Comparison of ENCODE assay signal across 17 cellular contexts in genomic region chr9:121194730-121195129, GRCh38. TPM values are rescaled to one million over a fixed set of nuclear protein-coding genes. Genes with fewer than 3 reads are reported as not detected.
DNase-seq lines count a peak whose midpoint lies in the region; ATAC-seq, FAIRE-seq and TF ChIP-seq lines count a peak whose summit lies in the region.
"Had no signal": no experiment of that assay in that cellular context is flagged by ENCODE, and none has a peak within 500 bp of the region (broad histone marks: within the 10 kb centered on the region; RNA-seq: fewer than 3 reads in every experiment).

No MANE protein-coding gene starts in this region.

- no peaks in the 10 kb centered on the region for H3K9me2 ChIP-seq in Loucy (replicated peaks; ENCODE audit: low read depth, low read length)

- 0 out of 2 replicates have a peak, but pooled peaks cover 4% of the 10 kb centered on the region for H3F3A ChIP-seq in Loucy (ENCODE audit: low read depth)

- no peak for DNase-seq in activated CD4-positive, CD25-positive, alpha-beta regulatory T cell (lab: John Stamatoyannopoulos, UW)
- DNase-seq in bronchial epithelial cell (ENCODE audit: low read depth) (peak; percentile 93), osteoblast (ENCODE audit: insufficient read length, low spot score, missing footprints) (peak; percentile 75), iPS-NIHi11 (ENCODE audit: low spot score) (no peak)
- DNase-seq: DMS153; hippocampal formation; NCI-H1105; NCI-H524 treated with DMSO at 0.1 percent for 48 hours; SHP77; stimulated activated CD4-positive, alpha-beta T cell treated with anti-CD3 and anti-CD28 coated beads, Interleukin-15, amount 100 ng/mL, for 24 hours; uterus had no signal

- peaks cover 100% of the 10 kb centered on the region for H3K79me2 ChIP-seq in Loucy (ENCODE audit: insufficient read depth, low read length)
- H3K79me2 ChIP-seq in osteoblast (ENCODE audit: insufficient read depth, low read length) = peaks cover 100% of the 10 kb centered on the region

- peak overlapping the region; percentile 63 for H3K27ac ChIP-seq in osteoblast (ENCODE audit: low read depth, low read length)
- H3K27ac ChIP-seq: uterus had no signal

- peak; percentile 21 to 34 for ATAC-seq in activated CD4-positive, CD25-positive, alpha-beta regulatory T cell treated with anti-CD3 and anti-CD28 coated beads, Interleukin-2, amount 50 U/mL, for 24 hours
- no peak for ATAC-seq in HG02678 (IDR thresholded peaks at IDR 0.05; ENCODE audit: unreplicated experiment)
- no peak for ATAC-seq in HG02840 (IDR thresholded peaks at IDR 0.05; ENCODE audit: low FRiP score, unreplicated experiment)

- H3K36me3 ChIP-seq in Loucy (ENCODE audit: insufficient read depth, low read length) (peaks cover 1% of the 10 kb centered on the region; the same call in 1 of the 2 replicates), bronchial epithelial cell (ENCODE audit: control insufficient read depth, insufficient read depth, low read length) (no peaks in the 10 kb centered on the region), osteoblast (ENCODE audit: insufficient read depth, low read length) (peaks cover under 1% of the 10 kb centered on the region)
- H3K36me3 ChIP-seq: uterus had no signal

- H3K4me1 ChIP-seq in Loucy (ENCODE audit: insufficient read depth, low read length, poor library complexity, severe bottlenecking) (peaks cover 78% of the 10 kb centered on the region), osteoblast (ENCODE audit: insufficient read depth, low read length) (peaks cover 64% of the 10 kb centered on the region)

- H3K4me2 ChIP-seq in Loucy (ENCODE audit: low read depth, low read length, poor library complexity, severe bottlenecking) (peak overlapping the region; percentile 99), osteoblast (ENCODE audit: insufficient read depth, low read length) (no peak overlapping the region)

- peaks cover 99% of the 10 kb centered on the region for H4K20me1 ChIP-seq in Loucy (ENCODE audit: insufficient read depth, low read length, poor library complexity, severe bottlenecking)
- H4K20me1 ChIP-seq in osteoblast (ENCODE audit: insufficient read depth, low read length) = peaks cover 87% of the 10 kb centered on the region

- peak overlapping the region; percentile 7 for H3K9ac ChIP-seq in Loucy (ENCODE audit: low read depth, low read length, poor library complexity, severe bottlenecking)

- FAIRE-seq in bronchial epithelial cell (lab: Jason Lieb, UNC) = no peak
- FAIRE-seq: endometrium, H1 had no signal

- no peaks in the 10 kb centered on the region for H3K27me3 ChIP-seq in Loucy (ENCODE audit: insufficient read depth, low read length, poor library complexity, severe bottlenecking)
- no peaks in the 10 kb centered on the region for H3K27me3 ChIP-seq in bronchial epithelial cell (ENCODE audit: control insufficient read depth, insufficient read depth, low read length)
- H3K27me3 ChIP-seq in osteoblast (ENCODE audit: insufficient read depth, low read length) = no peaks in the 10 kb centered on the region
- H3K27me3 ChIP-seq: uterus had no signal

- H3K4me3 ChIP-seq in Loucy (ENCODE audit: low read length, poor library complexity, severe bottlenecking) (peak overlapping the region; percentile 94), bronchial epithelial cell (ENCODE audit: low read depth, low read length) (no peak overlapping the region), osteoblast (ENCODE audit: insufficient read depth, low read length) (no peak overlapping the region)
- H3K4me3 ChIP-seq: uterus had no signal

- H2AFZ ChIP-seq in Loucy (ENCODE audit: low read length) (no peak overlapping the region), osteoblast (ENCODE audit: low read length) (no peak overlapping the region)

- TF ChIP-seq CTCF in Loucy (conservative IDR thresholded peaks at IDR 0.05; ENCODE audit: low read length) = no peak
- TF ChIP-seq CTCF in bronchial epithelial cell (IDR thresholded peaks at IDR 0.05; ENCODE audit: insufficient read depth, low read length, severe bottlenecking) = no peak
- TF ChIP-seq CTCF in osteoblast (IDR thresholded peaks at IDR 0.05; ENCODE audit: extremely low read depth, low read depth, low read length) = no peak

- H3K9me3 ChIP-seq in Loucy (ENCODE audit: insufficient read depth, low read depth, low read length) = no peaks in the 10 kb centered on the region
- no peaks in the 10 kb centered on the region for H3K9me3 ChIP-seq in osteoblast (ENCODE audit: low read depth, low read length)
- H3K9me3 ChIP-seq: uterus had no signal

RNA-seq across cellular contexts. Expression of gene RAB14, which starts 6.9 kb away (rescaled TPM):
- 28.4 and 41.1 TPM in 2 replicates for total RNA-seq in bronchial epithelial cell
- total RNA-seq in osteoblast = 30.0 and 30.1 TPM in 2 replicates

Comparison
In these comparisons a context has a peak if more than half of its experiments do, and no peak if none do; other contexts are left out.
1. ATAC-seq: peak in activated CD4-positive, CD25-positive, alpha-beta regulatory T cell treated with anti-CD3 and anti-CD28 coated beads, Interleukin-2, amount 50 U/mL, for 24 hours (2 of 2); none in HG02678 (single experiment) and HG02840 (single experiment).
2. DNase-seq: peak in bronchial epithelial cell (single experiment) and osteoblast (single experiment); none in activated CD4-positive, CD25-positive, alpha-beta regulatory T cell (0 of 4) and iPS-NIHi11 (single experiment).